In the genomic region with DNA sequence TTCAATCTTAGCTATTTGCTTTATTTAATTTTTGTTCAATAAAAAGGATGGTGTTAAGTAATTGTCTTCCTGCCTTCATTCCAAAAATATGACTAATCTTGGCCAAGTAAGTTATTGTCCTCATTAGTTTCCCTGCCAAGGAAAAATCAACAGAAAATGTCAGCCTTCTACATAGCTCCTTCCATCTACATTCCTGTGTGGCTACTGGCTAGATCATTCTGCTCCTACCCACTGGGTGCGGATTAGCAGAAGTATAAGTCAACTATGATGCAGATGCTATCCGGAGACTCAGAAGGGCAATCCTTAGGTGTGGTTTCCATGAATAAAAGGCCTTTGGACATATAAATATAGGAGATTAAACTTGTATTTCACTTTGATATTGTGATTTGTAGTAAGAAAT, we compare ENCODE assay signal across 1 cellular context.
TF ChIP-seq lines count a peak whose summit lies in the region.

No MANE protein-coding gene starts in this region.

TF ChIP-seq in IMR-90, 13 proteins besides CTCF, POLR2A, EP300 and RAD21 (continued from another document):
- TF ChIP-seq MXI1 (IDR thresholded peaks at IDR 0.05; ENCODE audit: borderline replicate concordance, low read depth, low read length) (no peak), CHD1 (IDR thresholded peaks at IDR 0.05; ENCODE audit: low read depth, low read length) (no peak), BHLHE40 (IDR thresholded peaks at IDR 0.05; ENCODE audit: low read depth, low read length) (no peak)
- TF ChIP-seq, protein P1, sequence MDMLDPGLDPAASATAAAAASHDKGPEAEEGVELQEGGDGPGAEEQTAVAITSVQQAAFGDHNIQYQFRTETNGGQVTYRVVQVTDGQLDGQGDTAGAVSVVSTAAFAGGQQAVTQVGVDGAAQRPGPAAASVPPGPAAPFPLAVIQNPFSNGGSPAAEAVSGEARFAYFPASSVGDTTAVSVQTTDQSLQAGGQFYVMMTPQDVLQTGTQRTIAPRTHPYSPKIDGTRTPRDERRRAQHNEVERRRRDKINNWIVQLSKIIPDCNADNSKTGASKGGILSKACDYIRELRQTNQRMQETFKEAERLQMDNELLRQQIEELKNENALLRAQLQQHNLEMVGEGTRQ (IDR thresholded peaks at IDR 0.05; ENCODE audit: low read depth, low read length): no peak
TF ChIP-seq in IMR-90: peak in this region for 0.
